ENCODE assay signal across 1 cellular context in genomic region chr6:32187009-32187709, GRCh38.
A peak's percentile ranks its signal among the peaks of the same experiment; 100 is the strongest.
TF ChIP-seq lines count a peak whose summit lies in the region.

No MANE protein-coding gene starts in this region.

TF ChIP-seq in HEK293, 187 proteins besides CTCF, POLR2A, EP300 and RAD21 (continued from another document):
- TF ChIP-seq PRDM10 (tag by site-specific recombination; IDR thresholded peaks at IDR 0.05) (peak; percentile 32; the same call in 1 of the 2 replicates), SCRT2 (tag by site-specific recombination; IDR thresholded peaks at IDR 0.05) (no peak)
TF ChIP-seq in HEK293: peak in this region for 3.
